In the genomic region with DNA sequence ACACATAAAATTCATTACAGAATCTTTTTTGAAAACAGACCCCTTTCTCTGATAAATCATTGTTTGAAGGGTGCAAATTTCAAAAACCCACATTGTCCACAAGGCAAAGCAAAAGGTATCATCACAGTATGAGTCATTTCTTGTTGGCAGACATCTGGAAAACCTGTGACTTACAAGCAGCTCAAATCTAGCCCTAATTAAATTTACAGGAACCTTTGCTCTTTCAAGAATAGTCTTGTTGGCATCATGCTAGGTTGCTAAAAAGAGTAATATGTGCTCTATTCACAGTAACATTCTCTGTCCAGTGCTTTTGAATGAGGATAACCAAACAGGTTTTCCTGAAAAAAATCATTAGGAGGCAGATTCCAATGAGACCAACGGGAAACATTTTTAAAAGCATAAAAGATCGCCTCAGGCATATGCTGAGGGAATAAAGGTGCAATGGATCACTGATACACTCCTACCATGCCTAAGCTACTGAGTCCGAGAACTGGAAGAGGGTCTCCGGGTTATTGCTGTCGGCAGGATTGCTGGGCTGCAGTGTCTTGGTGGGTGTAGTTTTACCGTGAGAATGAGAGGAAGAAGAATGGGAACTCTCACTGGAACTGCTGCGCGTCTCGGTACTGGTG, we compare ENCODE assay signal across 14 cellular contexts. TPM values are rescaled to one million over a fixed set of nuclear protein-coding genes. Genes with fewer than 3 reads are reported as not detected.
DNase-seq lines count a peak whose midpoint lies in the region; ATAC-seq and TF ChIP-seq lines count a peak whose summit lies in the region.
"Had no signal": no experiment of that assay in that cellular context is flagged by ENCODE, and none has a peak within 500 bp of the region (broad histone marks: within the 10 kb centered on the region; RNA-seq: fewer than 3 reads in every experiment).

No MANE protein-coding gene starts in this region.

- H3K4ac ChIP-seq in IMR-90 (ENCODE audit: low read depth, low read length) = no peak overlapping the region

- H2BK15ac ChIP-seq in IMR-90 (ENCODE audit: low read depth, low read length) = no peak overlapping the region

- POLR2A ChIA-PET in IMR-90 (lab: Charles Lee; ENCODE audit: unreplicated experiment) = no interaction called here

- no peaks in the 10 kb centered on the region for H3K9me1 ChIP-seq in IMR-90 (ENCODE audit: insufficient read depth, low read length)

- H3K4me2 ChIP-seq in IMR-90 (ENCODE audit: low read depth, low read length) = no peak overlapping the region

- H4K8ac ChIP-seq in IMR-90 (ENCODE audit: low read depth in 2 of 2, low read length in 2 of 2) = no peak overlapping the region

- WGBS in IMR-90 (ENCODE audit: extremely low coverage in 2 of 2, insufficient read length in 1 of 2), 2 experiments = no CpG with 5 or more reads among the region's 9 CpGs

- TF ChIP-seq CTCF in IMR-90 (conservative IDR thresholded peaks at IDR 0.05; ENCODE audit: low read depth, low read length) = no peak
- no peak for TF ChIP-seq CTCF in kidney epithelial cell (IDR thresholded peaks at IDR 0.05; ENCODE audit: insufficient read depth, low read length, poor library complexity, severe bottlenecking)

- no peak overlapping the region for H3K9ac ChIP-seq in IMR-90 (ENCODE audit: low read depth, low read length)

- in situ Hi-C loops in IMR-90 (cut with MboI; ENCODE audit: low sequenced_read_pairs) = no loop called here

- H3K4me3 ChIP-seq in IMR-90 (ENCODE audit: insufficient read depth, low read depth, low read length) (no peak overlapping the region), kidney epithelial cell (ENCODE audit: low read depth, low read length) (no peak overlapping the region)
- H3K4me3 ChIP-seq: ascending aorta, skin epidermis had no signal

- intact Hi-C loops in IMR-90 (cut with micrococcal nuclease) = no loop called here

- H3K4me1 ChIP-seq in IMR-90 (ENCODE audit: control insufficient read depth, insufficient read depth, low read length) = peaks cover 7% of the 10 kb centered on the region
- H3K4me1 ChIP-seq: ascending aorta had no signal

- H2BK20ac ChIP-seq in IMR-90 (ENCODE audit: low read depth, low read length) = no peak overlapping the region

- no peak overlapping the region for H2AFZ ChIP-seq in IMR-90 (replicated peaks; ENCODE audit: low read length, poor library complexity)

- H3K36me3 ChIP-seq in IMR-90 (ENCODE audit: control insufficient read depth, insufficient read depth, low read length) = no peaks in the 10 kb centered on the region
- peaks cover 2% of the 10 kb centered on the region for H3K36me3 ChIP-seq in kidney epithelial cell (ENCODE audit: control insufficient read depth, insufficient read depth, low read length)

- no peak overlapping the region for H3K23ac ChIP-seq in IMR-90 (ENCODE audit: low read depth, low read length)

- no peak overlapping the region for H3K27ac ChIP-seq in IMR-90 (ENCODE audit: insufficient read depth, low read length)
- H3K27ac ChIP-seq: ascending aorta had no signal

- no peak overlapping the region for H4K91ac ChIP-seq in IMR-90 (ENCODE audit: insufficient read depth, low read depth, low read length)

- H3K18ac ChIP-seq in IMR-90 (ENCODE audit: low read depth, low read length) = peak overlapping the region; percentile 40

- no peak overlapping the region for H3K56ac ChIP-seq in IMR-90 (ENCODE audit: extremely low read depth, insufficient read depth, low read length)

- ATAC-seq in IMR-90 (ENCODE audit: low read depth) (peak; percentile 25; the same call in 1 of the 2 replicates), HG03521 (IDR thresholded peaks at IDR 0.05; ENCODE audit: unreplicated experiment) (no peak)

- CTCF ChIA-PET in IMR-90 (lab: Yijun Ruan, JAX) = interaction anchor here (0.6 kb wide), 1 partner anchor 939 kb away, joined by 3 read pairs; no protein-coding TSS in a partner anchor

- no TSS peak for BruUV-seq in IMR-90 (replicated peaks; lab: Mats Ljungman, UMichigan)

- peak; percentile 61 for DNase-seq in DMS 273 (lab: John Stamatoyannopoulos, UW; ENCODE audit: unreplicated experiment)
- DNase-seq in IMR-90 = peak; percentile 54
- peak; percentile 59 for DNase-seq in astrocyte of the hippocampus (ENCODE audit: low read depth, low spot score)
- peak; percentile 61 for DNase-seq in kidney epithelial cell (ENCODE audit: low read depth)
- no peak for DNase-seq in inferior parietal cortex (ENCODE audit: extremely low spot score)
- DNase-seq in cerebellar cortex (ENCODE audit: low spot score) = no peak
- DNase-seq in activated CD8-positive, alpha-beta memory T cell treated with anti-CD3 and anti-CD28 coated beads for 24 hours = no peak
- DNase-seq: CD4-positive, alpha-beta T cell; NCI-H524; stimulated activated CD8-positive, alpha-beta memory T cell treated with anti-CD3 and anti-CD28 coated beads, Interleukin-4, amount 100 ng/mL, for 48 hours; SW 1271 had no signal

- H2AK5ac ChIP-seq in IMR-90 (ENCODE audit: low read depth, low read length) = no peak overlapping the region

- dilution Hi-C loops in IMR-90 (cut with HindIII; ENCODE audit: low sequenced_read_pairs, unreplicated experiment) = no loop called here

- H4K5ac ChIP-seq in IMR-90 (ENCODE audit: low read depth, low read length) = peak overlapping the region; percentile 68; the same call in 1 of the 2 replicates

- H4K20me1 ChIP-seq in IMR-90 (ENCODE audit: insufficient read depth, low read length) = no peaks in the 10 kb centered on the region

- H3K27me3 ChIP-seq in IMR-90 (ENCODE audit: control insufficient read depth, insufficient read depth, low read length) = no peaks in the 10 kb centered on the region
- H3K27me3 ChIP-seq in kidney epithelial cell (ENCODE audit: control insufficient read depth, insufficient read depth, low read length) = no peaks in the 10 kb centered on the region
- H3K27me3 ChIP-seq: ascending aorta had no signal

- H2BK120ac ChIP-seq in IMR-90 (ENCODE audit: low read depth, low read length) = peak overlapping the region; percentile 40; the same call in 1 of the 2 replicates

- TF ChIP-seq POLR2A in IMR-90 (IDR thresholded peaks at IDR 0.05; ENCODE audit: low read depth, low read length) = no peak

- no peak overlapping the region for H3K14ac ChIP-seq in IMR-90 (replicated peaks; ENCODE audit: low read depth, low read length)

- no peak overlapping the region for H2AK9ac ChIP-seq in IMR-90 (replicated peaks; ENCODE audit: low read depth, low read length, poor library complexity)

- no peaks in the 10 kb centered on the region for H3K79me1 ChIP-seq in IMR-90 (ENCODE audit: low read depth in 1 of 2, low read length in 2 of 2)

- no peaks in the 10 kb centered on the region for H3K9me3 ChIP-seq in IMR-90 (ENCODE audit: control insufficient read depth, insufficient read depth, low read length)
- H3K9me3 ChIP-seq: ascending aorta had no signal

- H2BK5ac ChIP-seq in IMR-90 (ENCODE audit: low read depth, low read length, poor library complexity, severe bottlenecking) = no peak overlapping the region

- no peak for TF ChIP-seq RAD21 in IMR-90 (IDR thresholded peaks at IDR 0.05; ENCODE audit: low read length)

TF ChIP-seq in IMR-90, 13 proteins besides CTCF, POLR2A, EP300 and RAD21:
- peak; percentile 24; the same call in 1 of the 2 replicates for TF ChIP-seq FOS (IDR thresholded peaks at IDR 0.05; ENCODE audit: low read depth, low read length)
- TF ChIP-seq, protein P1, sequence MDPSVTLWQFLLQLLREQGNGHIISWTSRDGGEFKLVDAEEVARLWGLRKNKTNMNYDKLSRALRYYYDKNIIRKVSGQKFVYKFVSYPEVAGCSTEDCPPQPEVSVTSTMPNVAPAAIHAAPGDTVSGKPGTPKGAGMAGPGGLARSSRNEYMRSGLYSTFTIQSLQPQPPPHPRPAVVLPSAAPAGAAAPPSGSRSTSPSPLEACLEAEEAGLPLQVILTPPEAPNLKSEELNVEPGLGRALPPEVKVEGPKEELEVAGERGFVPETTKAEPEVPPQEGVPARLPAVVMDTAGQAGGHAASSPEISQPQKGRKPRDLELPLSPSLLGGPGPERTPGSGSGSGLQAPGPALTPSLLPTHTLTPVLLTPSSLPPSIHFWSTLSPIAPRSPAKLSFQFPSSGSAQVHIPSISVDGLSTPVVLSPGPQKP (IDR thresholded peaks at IDR 0.05; ENCODE audit: borderline replicate concordance, low read depth, low read length) = no peak

RNA-seq across cellular contexts. Expression of gene TTC7B, which starts 55.5 kb away (rescaled TPM):
- total RNA-seq in IMR-90 (2012; rRNA removed) (16.1 and 18.1 TPM in 2 replicates), kidney epithelial cell (46.0 and 69.5 TPM in 2 replicates)
- 35.3 and 42.6 TPM in 2 replicates for polyA plus RNA-seq in IMR-90 (2012; rRNA removed)
- 26.9 and 28.3 TPM in 2 replicates for polyA plus RNA-seq in IMR-90 (2012; cell fraction: cytosol; rRNA removed)
- 30.5 and 31.5 TPM in 2 replicates for polyA plus RNA-seq in IMR-90 (2012; cell fraction: nucleus; rRNA removed; ENCODE audit: low replicate concordance)

Comparison
In these comparisons a context has a peak if more than half of its experiments do, and no peak if none do; other contexts are left out.
1. DNase-seq: peak in DMS 273 (single experiment), IMR-90 (single experiment), astrocyte of the hippocampus (single experiment) and kidney epithelial cell (single experiment); none in inferior parietal cortex (single experiment), cerebellar cortex (single experiment) and activated CD8-positive, alpha-beta memory T cell treated with anti-CD3 and anti-CD28 coated beads for 24 hours (single experiment).